Comparison of ENCODE assay signal across 10 cellular contexts in genomic region chr10:61944445-61945123, GRCh38. TPM values are rescaled to one million over a fixed set of nuclear protein-coding genes. Genes with fewer than 3 reads are reported as not detected.
DNase-seq lines count a peak whose midpoint lies in the region; ATAC-seq and TF ChIP-seq lines count a peak whose summit lies in the region.
"Had no signal": no experiment of that assay in that cellular context is flagged by ENCODE, and none has a peak within 500 bp of the region (broad histone marks: within the 10 kb centered on the region; RNA-seq: fewer than 3 reads in every experiment).

No MANE protein-coding gene starts in this region.

- H3K36me3 Mint-ChIP-seq in activated CD4-positive, alpha-beta T cell treated with anti-CD3 and anti-CD28 coated beads for 36 hours (ENCODE audit: low read depth) = peaks cover 76% of the 10 kb centered on the region
- peaks cover 41 to 72% of the 10 kb centered on the region in 2 donors for H3K36me3 Mint-ChIP-seq in stimulated activated naive B cell treated with anti-CD40 and anti-IgM and Interleukin-4, amounts not matched to agents 10 μg/mL and 1 μg/mL and 100 μg/mL, for 72 hours

- peaks cover 67% of the 10 kb centered on the region for H3K4me1 Mint-ChIP-seq in activated CD4-positive, alpha-beta T cell treated with anti-CD3 and anti-CD28 coated beads for 36 hours
- peaks cover 22 to 43% of the 10 kb centered on the region in 2 donors for H3K4me1 Mint-ChIP-seq in stimulated activated naive B cell treated with anti-CD40 and anti-IgM and Interleukin-4, amounts not matched to agents 10 μg/mL and 1 μg/mL and 100 μg/mL, for 72 hours

- no peak for ATAC-seq in activated CD4-positive, alpha-beta T cell treated with anti-CD3 and anti-CD28 coated beads for 36 hours
- ATAC-seq in stimulated activated naive B cell treated with anti-CD40 and anti-IgM and Interleukin-4, amounts not matched to agents 10 μg/mL and 1 μg/mL and 100 μg/mL, for 72 hours (replicated peaks) = no peak

- no peaks in the 10 kb centered on the region for H3K27me3 ChIP-seq in SU-DHL-6 (ENCODE audit: low read length)
- H3K27me3 ChIP-seq in hepatocyte = no peaks in the 10 kb centered on the region
- H3K27me3 ChIP-seq: esophagus muscularis mucosa had no signal

- H3K9me3 ChIP-seq in SU-DHL-6 (ENCODE audit: insufficient read depth, low read length) (no peaks in the 10 kb centered on the region), hepatocyte (ENCODE audit: low read depth) (no peaks in the 10 kb centered on the region)
- H3K9me3 ChIP-seq: esophagus muscularis mucosa had no signal

- H3K9me3 Mint-ChIP-seq in activated CD4-positive, alpha-beta T cell treated with anti-CD3 and anti-CD28 coated beads for 36 hours (ENCODE audit: low read depth) = no peaks in the 10 kb centered on the region
- H3K9me3 Mint-ChIP-seq in stimulated activated naive B cell treated with anti-CD40 and anti-IgM and Interleukin-4, amounts not matched to agents 10 μg/mL and 1 μg/mL and 100 μg/mL, for 72 hours = no peaks in the 10 kb centered on the region

- H3K27ac ChIP-seq in SU-DHL-6 (ENCODE audit: low read depth, low read length) = peak overlapping the region; percentile 91
- peak overlapping the region; percentile 87 for H3K27ac ChIP-seq in hepatocyte

- H2AFZ ChIP-seq in SU-DHL-6 (ENCODE audit: low read depth, low read length, severe bottlenecking) = no peak overlapping the region
- no peak overlapping the region for H2AFZ ChIP-seq in hepatocyte

- H3K79me2 ChIP-seq in SU-DHL-6 (ENCODE audit: insufficient read depth, low read length) (peaks cover 57% of the 10 kb centered on the region), hepatocyte (peaks cover 64% of the 10 kb centered on the region)

- no peak overlapping the region for H3K4me3 ChIP-seq in SU-DHL-6 (ENCODE audit: insufficient read depth, low read length, poor library complexity, severe bottlenecking)
- no peak overlapping the region for H3K4me3 ChIP-seq in hepatocyte
- H3K4me3 ChIP-seq: esophagus muscularis mucosa had no signal

- H3K9me2 ChIP-seq in SU-DHL-6 (replicated peaks; ENCODE audit: insufficient read depth, low read length) (no peaks in the 10 kb centered on the region), hepatocyte (replicated peaks; ENCODE audit: insufficient read depth) (no peaks in the 10 kb centered on the region)

- peak overlapping the region; percentile 98 for H3K27ac Mint-ChIP-seq in activated CD4-positive, alpha-beta T cell treated with anti-CD3 and anti-CD28 coated beads for 36 hours
- peak overlapping the region; percentile 91 for H3K27ac Mint-ChIP-seq in stimulated activated naive B cell treated with anti-CD40 and anti-IgM and Interleukin-4, amounts not matched to agents 10 μg/mL and 1 μg/mL and 100 μg/mL, for 72 hours

- DNase-seq in activated CD4-positive, alpha-beta T cell treated with anti-CD3 and anti-CD28 coated beads for 36 hours = no peak
- no peak for DNase-seq in activated CD4-positive, alpha-beta T cell treated with anti-CD3 and anti-CD28 coated beads for 1 hour
- DNase-seq in hepatocyte (ENCODE audit: low spot score) (no peak), NCI-H748 (lab: John Stamatoyannopoulos, UW; ENCODE audit: unreplicated experiment) (no peak), NCI-H510A (lab: John Stamatoyannopoulos, UW) (no peak), AG08395 (ENCODE audit: low spot score) (no peak)
- no peak for DNase-seq in stimulated activated naive B cell treated with anti-CD40 and anti-IgM and Interleukin-4, amounts not matched to agents 10 μg/mL and 1 μg/mL and 100 μg/mL, for 72 hours
- DNase-seq: NCI-H1694 had no signal

- CTCF ChIA-PET in activated CD4-positive, alpha-beta T cell treated with anti-CD3 and anti-CD28 coated beads for 36 hours (lab: Charles Lee) = interaction anchor here (0.7 to 2.6 kb wide), 9 partner anchors 10 to 104 kb away, joined by 3 to 13 read pairs (median 7); no protein-coding TSS in a partner anchor

- H3K27me3 Mint-ChIP-seq in activated CD4-positive, alpha-beta T cell treated with anti-CD3 and anti-CD28 coated beads for 36 hours = no peaks in the 10 kb centered on the region
- no peaks in the 10 kb centered on the region for H3K27me3 Mint-ChIP-seq in stimulated activated naive B cell treated with anti-CD40 and anti-IgM and Interleukin-4, amounts not matched to agents 10 μg/mL and 1 μg/mL and 100 μg/mL, for 72 hours

- intact Hi-C loops in activated CD4-positive, alpha-beta T cell treated with anti-CD3 and anti-CD28 coated beads for 36 hours (cut with DNase I, micrococcal nuclease) = loop anchor here (1.0 to 5.0 kb wide), 7 partner anchors 18 to 872 kb away; partner anchors contain the start of gene EGR2 (in 1 of the 2)

- H3K4me1 ChIP-seq in hepatocyte (ENCODE audit: insufficient read depth) = peaks cover 28% of the 10 kb centered on the region

- TF ChIP-seq CTCF in SU-DHL-6 (IDR thresholded peaks at IDR 0.05; ENCODE audit: insufficient read depth, low read length, poor library complexity, severe bottlenecking) (no peak), hepatocyte (IDR thresholded peaks at IDR 0.05; ENCODE audit: poor library complexity) (no peak)

- POLR2A ChIA-PET in activated CD4-positive, alpha-beta T cell treated with anti-CD3 and anti-CD28 coated beads for 36 hours (lab: Charles Lee) = interaction anchor here (1.1 to 2.6 kb wide), 4 partner anchors 11 to 103 kb away, joined by 3 to 9 read pairs (median 4); no protein-coding TSS in a partner anchor

- H4K20me1 ChIP-seq in SU-DHL-6 (ENCODE audit: low read depth, low read length) = no peaks in the 10 kb centered on the region
- H4K20me1 ChIP-seq in hepatocyte (ENCODE audit: insufficient read depth, poor library complexity, severe bottlenecking) = no peaks in the 10 kb centered on the region

- H3F3A ChIP-seq in SU-DHL-6 (ENCODE audit: insufficient read depth) = peaks cover 54% of the 10 kb centered on the region

- H3K4me3 Mint-ChIP-seq in activated CD4-positive, alpha-beta T cell treated with anti-CD3 and anti-CD28 coated beads for 36 hours = peak overlapping the region; percentile 45
- peak overlapping the region; percentile 48 to 67 for H3K4me3 Mint-ChIP-seq in stimulated activated naive B cell treated with anti-CD40 and anti-IgM and Interleukin-4, amounts not matched to agents 10 μg/mL and 1 μg/mL and 100 μg/mL, for 72 hours

- 60% methylated on average over 1 of the region's 1 CpG for WGBS in hepatocyte (ENCODE audit: low lambda C conversion rate, missing lambda C conversion rate)

- H3K4me2 ChIP-seq in SU-DHL-6 (ENCODE audit: low read depth, low read length, poor library complexity, severe bottlenecking) = peak overlapping the region; percentile 61
- H3K4me2 ChIP-seq in hepatocyte = peak overlapping the region; percentile 26

- peak overlapping the region; percentile 7; the same call in 1 of the 2 replicates for H3K9ac ChIP-seq in SU-DHL-6 (ENCODE audit: low read length)

- H3K36me3 ChIP-seq in SU-DHL-6 (ENCODE audit: low read length) (peaks cover 28% of the 10 kb centered on the region; the same call in 1 of the 2 replicates), hepatocyte (replicated peaks; ENCODE audit: insufficient read depth, low read depth) (no peaks in the 10 kb centered on the region)
- H3K36me3 ChIP-seq: esophagus muscularis mucosa had no signal

RNA-seq across cellular contexts. Expression of gene ARID5B, which starts 43.1 kb away (rescaled TPM):
- 100 to 1,000 TPM in 1 of 2 experiments, 10 to 100 TPM in 1; 73.8 to 106 TPM for total RNA-seq in activated CD4-positive, alpha-beta T cell treated with anti-CD3 and anti-CD28 coated beads for 36 hours
- 55.0 and 56.8 TPM in 2 replicates for total RNA-seq in hepatocyte
- 53.2 and 82.8 TPM in 2 replicates for polyA plus RNA-seq in hepatocyte
